1 cellular context compared by ENCODE assay signal in the genomic region with DNA sequence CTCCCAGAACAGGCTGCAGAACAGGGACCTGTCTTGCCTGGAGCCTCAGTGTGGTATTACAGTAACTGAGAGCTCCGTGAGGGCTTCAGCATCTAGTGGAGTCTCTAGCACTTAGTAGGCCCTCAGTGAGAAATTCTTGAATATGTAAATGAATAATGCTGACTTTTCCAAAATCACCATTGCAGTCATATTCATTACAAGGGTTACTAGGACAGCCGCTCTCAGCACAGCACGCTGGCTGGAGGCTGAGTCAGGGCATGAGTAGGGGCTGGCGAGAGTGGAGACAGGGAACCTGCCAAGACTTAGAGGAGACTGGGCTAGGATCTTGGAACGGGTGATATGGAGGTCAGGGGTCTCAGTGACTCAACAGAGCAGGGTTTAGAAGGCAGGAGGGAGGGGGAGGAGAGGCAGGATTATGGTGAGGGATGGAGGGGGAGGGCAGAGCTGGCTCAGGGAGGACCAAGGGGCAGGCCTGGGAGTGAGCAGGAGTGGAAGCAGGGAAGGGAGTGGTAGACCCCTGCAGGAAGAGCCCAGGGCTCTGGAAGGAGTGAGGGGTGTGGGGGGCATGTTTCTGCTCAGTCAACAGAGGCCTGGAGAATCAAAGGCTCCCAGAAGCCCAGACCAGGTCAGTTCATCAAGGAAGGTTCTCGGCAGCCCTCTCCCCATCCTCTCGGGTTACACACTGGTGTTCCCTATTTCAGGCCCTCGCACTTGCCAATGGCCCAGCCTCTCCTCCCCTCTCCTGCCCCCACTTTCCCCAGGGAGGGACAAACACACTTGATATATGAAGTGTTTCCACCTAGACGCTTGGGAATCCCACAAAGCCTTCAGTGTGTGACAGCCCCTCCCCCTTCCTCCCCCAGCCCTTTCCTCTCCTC.
TF ChIP-seq lines count a peak whose summit lies in the region.

No MANE protein-coding gene starts in this region.

TF ChIP-seq in HepG2, 621 proteins besides CTCF, POLR2A, EP300 and RAD21:
- TF ChIP-seq AGO2 (optimal IDR thresholded peaks at IDR 0.05; ENCODE audit: low read depth, low read length) (no peak), ZNF318 (CRISPR knock-in tag; IDR thresholded peaks at IDR 0.05) (no peak), ZNF644 (CRISPR knock-in tag; IDR thresholded peaks at IDR 0.05; ENCODE audit: low read depth) (no peak), TCF12 (IDR thresholded peaks at IDR 0.05) (no peak), TCF12 (CRISPR knock-in tag; IDR thresholded peaks at IDR 0.05) (no peak), MAFK (conservative IDR thresholded peaks at IDR 0.05 in 1 of 2, IDR thresholded peaks at IDR 0.05 in 1 of 2; ENCODE audit: low read length in 2 of 2) (peak; percentile 55 to 56; a peak in 2 of 4 replicates), MAFF (IDR thresholded peaks at IDR 0.05; ENCODE audit: low read depth, low read length) (peak; percentile 37; the same call in 1 of the 2 replicates), ZNF816 (CRISPR knock-in tag; IDR thresholded peaks at IDR 0.05; ENCODE audit: borderline replicate concordance) (no peak), REXO4 (CRISPR knock-in tag; IDR thresholded peaks at IDR 0.05; ENCODE audit: borderline replicate concordance) (no peak), FOXA1 (IDR thresholded peaks at IDR 0.05) (no peak), FOXA1 (CRISPR knock-in tag; IDR thresholded peaks at IDR 0.05) (no peak), ZNF367 (CRISPR knock-in tag; IDR thresholded peaks at IDR 0.05; ENCODE audit: borderline replicate concordance) (no peak)
